19 cellular contexts compared by ENCODE assay signal in the genomic region with DNA sequence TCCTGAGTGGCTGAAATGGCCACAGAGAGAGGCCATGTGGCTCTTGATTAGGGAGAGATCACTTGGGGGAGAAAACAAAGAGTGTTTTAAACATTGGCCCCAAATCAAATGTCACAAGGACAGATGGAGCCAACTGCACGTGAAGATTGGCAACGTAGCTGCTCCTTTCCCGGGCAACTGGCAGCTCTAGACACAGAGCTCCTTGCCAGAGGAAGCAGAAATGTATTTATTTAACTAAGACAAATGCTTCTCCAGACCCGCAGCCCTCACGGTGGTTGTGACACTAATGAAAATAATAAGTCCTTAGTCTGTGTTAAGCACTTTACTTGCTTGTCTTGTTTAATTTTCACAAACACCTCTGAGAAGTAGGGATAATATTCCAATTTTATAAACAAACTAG. TPM values are rescaled to one million over a fixed set of nuclear protein-coding genes. Genes with fewer than 3 reads are reported as not detected.
DNase-seq lines count a peak whose midpoint lies in the region; ATAC-seq, FAIRE-seq and TF ChIP-seq lines count a peak whose summit lies in the region.
"Had no signal": no experiment of that assay in that cellular context is flagged by ENCODE, and none has a peak within 500 bp of the region (broad histone marks: within the 10 kb centered on the region; RNA-seq: fewer than 3 reads in every experiment).

No MANE protein-coding gene starts in this region.

- POLR2A ChIA-PET in H1 (lab: Charles Lee; ENCODE audit: partially characterized antibody), result interaction anchor here (0.6 kb wide), 1 partner anchor 62 kb away, joined by 3 read pairs; no protein-coding TSS in a partner anchor

- 92% methylated on average over 5 of the region's 5 CpGs; no CpG with 5 or more reads in 1 of the 2 experiments for WGBS in H1 (ENCODE audit: extremely low coverage in 1 of 2, insufficient coverage in 1 of 2, insufficient read length in 1 of 2, insufficient replicate concordance in 2 of 2, low coverage in 1 of 2, low lambda C conversion rate in 2 of 2, missing lambda C conversion rate in 1 of 2), 2 experiments
- WGBS in prostate gland, result 18% methylated on average over 5 of the region's 5 CpGs
- 98% methylated on average over 5 of the region's 5 CpGs for WGBS in smooth muscle cell (ENCODE audit: low lambda C conversion rate)

- H3K36me3 ChIP-seq in H1 (ENCODE audit: control insufficient read depth in 2 of 4, insufficient read depth in 4 of 4, low read length in 3 of 4), result peaks cover 3 to 13% (median 4%) of the 10 kb centered on the region in 4 experiments; a peak in 7 of 8 replicates
- peaks cover 0 to 5% of the 10 kb centered on the region in 2 donors for H3K36me3 ChIP-seq in prostate gland
- no peaks in the 10 kb centered on the region for H3K36me3 ChIP-seq in smooth muscle cell (ENCODE audit: low read depth)
- H3K36me3 ChIP-seq in uterus, result no peaks in the 10 kb centered on the region
- H3K36me3 ChIP-seq: neutrophil had no signal

- H3K4ac ChIP-seq in H1 (replicated peaks; ENCODE audit: insufficient read length, low read depth, low read length), result no peak overlapping the region

- CTCF ChIA-PET in H1 (lab: Charles Lee; ENCODE audit: partially characterized antibody), result interaction anchor here (1.1 to 2.7 kb wide), 3 partner anchors 15 to 63 kb away, joined by 3 to 10 read pairs (median 4); a partner anchor contains a TSS

- TF ChIP-seq POLR2A in H1 (IDR thresholded peaks at IDR 0.05; ENCODE audit: control extremely low read depth in 1 of 2, low read depth in 2 of 2, low read length in 2 of 2) (no peak), prostate gland (IDR thresholded peaks at IDR 0.05) (no peak), uterus (IDR thresholded peaks at IDR 0.05) (no peak)

- H3F3A ChIP-seq in smooth muscle cell (ENCODE audit: low read depth), result no peaks in the 10 kb centered on the region

- TF ChIP-seq CTCF in H1 (IDR thresholded peaks at IDR 0.05; ENCODE audit: control extremely low read depth in 1 of 3, insufficient read depth in 1 of 3, low read depth in 1 of 3, low read length in 3 of 3), result no peak
- TF ChIP-seq CTCF in prostate gland (IDR thresholded peaks at IDR 0.05), result no peak
- no peak for TF ChIP-seq CTCF in smooth muscle cell (IDR thresholded peaks at IDR 0.05; ENCODE audit: borderline replicate concordance, insufficient read depth, poor library complexity, severe bottlenecking)
- TF ChIP-seq CTCF in uterus (IDR thresholded peaks at IDR 0.05), result no peak

- in situ Hi-C loops in G401 (cut with HindIII; ENCODE audit: low sequenced_read_pairs), result no loop called here

- no peaks in the 10 kb centered on the region for H3K23me2 ChIP-seq in H1 (ENCODE audit: low read depth, low read length)

- H3K18ac ChIP-seq in H1 (ENCODE audit: extremely low read depth, low read length), result no peak overlapping the region

- no peak overlapping the region for H4K8ac ChIP-seq in H1 (ENCODE audit: extremely low read depth, insufficient read depth, low read length)

- H2BK15ac ChIP-seq in H1 (ENCODE audit: low read length), result no peak overlapping the region

- H3K79me2 ChIP-seq in H1 (ENCODE audit: control insufficient read depth in 1 of 2, insufficient read depth in 2 of 2, low read length in 2 of 2) (no peaks in the 10 kb centered on the region), smooth muscle cell (ENCODE audit: low read depth) (no peaks in the 10 kb centered on the region)

- H3K27me3 ChIP-seq in H1 (replicated peaks in 1 of 4; ENCODE audit: control insufficient read depth in 3 of 4, extremely low read depth in 1 of 4, insufficient read depth in 3 of 4, low read length in 3 of 4) (no peaks in the 10 kb centered on the region), prostate gland (replicated peaks; ENCODE audit: insufficient read depth) (no peaks in the 10 kb centered on the region), smooth muscle cell (ENCODE audit: low read depth) (no peaks in the 10 kb centered on the region), uterus (no peaks in the 10 kb centered on the region)
- H3K27me3 ChIP-seq: brain microvascular endothelial cell, neutrophil had no signal

- H3K4me2 ChIP-seq in H1 (ENCODE audit: insufficient read depth in 1 of 2, low read depth in 2 of 2, low read length in 2 of 2) (no peak overlapping the region), smooth muscle cell (no peak overlapping the region)

- no peak overlapping the region for H3K23ac ChIP-seq in H1 (ENCODE audit: insufficient read length)

- no peaks in the 10 kb centered on the region; the same call in 1 of the 2 replicates for H3K79me1 ChIP-seq in H1 (ENCODE audit: low read depth, low read length)

- no peak for TF ChIP-seq RAD21 in H1 (IDR thresholded peaks at IDR 0.05 in 1 of 2, conservative IDR thresholded peaks at IDR 0.05 in 1 of 2; ENCODE audit: low read depth in 2 of 2, low read length in 2 of 2)

- H2BK120ac ChIP-seq in H1 (replicated peaks; ENCODE audit: low read depth, low read length), result no peak overlapping the region

- TF ChIP-seq EP300 in H1 (IDR thresholded peaks at IDR 0.05; ENCODE audit: borderline replicate concordance in 1 of 2, low read depth in 2 of 2, low read length in 2 of 2), result no peak

- intact Hi-C loops in prostate gland (cut with DNase I) (no loop called here), uterus (cut with DNase I; ENCODE audit: low total_unique reads) (no loop called here)

- H2AFZ ChIP-seq in H1 (ENCODE audit: low read length) (no peak overlapping the region), smooth muscle cell (ENCODE audit: low read depth) (no peak overlapping the region)

- no peak overlapping the region for H3K14ac ChIP-seq in H1 (ENCODE audit: insufficient read length)

- no peak overlapping the region for H2BK20ac ChIP-seq in H1 (ENCODE audit: low read length)

- H3K9ac ChIP-seq in H1 (replicated peaks in 1 of 4; ENCODE audit: extremely low read depth in 1 of 4, low read depth in 3 of 4, low read length in 3 of 4), result no peak overlapping the region
- no peak overlapping the region for H3K9ac ChIP-seq in smooth muscle cell (ENCODE audit: low read depth)

- H3K4me3 ChIP-seq in H1 (ENCODE audit: extremely low read depth in 1 of 4, insufficient read depth in 2 of 4, low read depth in 3 of 4, low read length in 4 of 4) (no peak overlapping the region), prostate gland (no peak overlapping the region), smooth muscle cell (no peak overlapping the region), uterus (no peak overlapping the region)

- H3K56ac ChIP-seq in H1 (replicated peaks; ENCODE audit: insufficient read length, low read depth, low read length), result no peak overlapping the region

- no peak overlapping the region for H4K5ac ChIP-seq in H1 (ENCODE audit: insufficient read length, low read depth, low read length)

- 0 out of 2 replicates have a peak overlapping the region, but pooled peaks have one; percentile 44 for H2BK5ac ChIP-seq in H1 (ENCODE audit: low read depth, low read length)

- H3K4me1 ChIP-seq in H1 (replicated peaks in 1 of 4; ENCODE audit: control insufficient read depth in 3 of 4, insufficient read depth in 4 of 4, low read length in 3 of 4) (peaks cover 3 to 10% (median 6%) of the 10 kb centered on the region in 4 experiments; a peak in 5 of 7 replicates), prostate gland (replicated peaks) (peaks cover 15% of the 10 kb centered on the region), smooth muscle cell (ENCODE audit: low read depth) (peaks cover 5% of the 10 kb centered on the region), uterus (no peaks in the 10 kb centered on the region)

- ATAC-seq in GM18520 (IDR thresholded peaks at IDR 0.05; ENCODE audit: unreplicated experiment), result no peak
- ATAC-seq: activated CD4-positive, alpha-beta T cell treated with anti-CD3 and anti-CD28 coated beads for 36 hours; HCT116 had no signal

- no peak overlapping the region for H4K91ac ChIP-seq in H1 (replicated peaks; ENCODE audit: insufficient read length, low read length)

- H3K9me3 ChIP-seq in H1 (ENCODE audit: insufficient read depth in 2 of 2, low read depth in 1 of 2, low read length in 1 of 2) (no peaks in the 10 kb centered on the region), prostate gland (no peaks in the 10 kb centered on the region), smooth muscle cell (replicated peaks; ENCODE audit: low read depth) (no peaks in the 10 kb centered on the region), uterus (no peaks in the 10 kb centered on the region)
- H3K9me3 ChIP-seq: neutrophil had no signal

- no peak overlapping the region for H3K27ac ChIP-seq in H1 (ENCODE audit: low read depth, low read length)
- H3K27ac ChIP-seq in prostate gland, result peak overlapping the region; percentile 13 to 36
- H3K27ac ChIP-seq in smooth muscle cell (ENCODE audit: low read depth), result no peak overlapping the region
- peak overlapping the region in 1 of 2 donors; percentile 7 for H3K27ac ChIP-seq in uterus
- H3K27ac ChIP-seq: brain microvascular endothelial cell, neutrophil had no signal

- H2BK12ac ChIP-seq in H1 (ENCODE audit: low read depth, low read length), result 0 out of 2 replicates have a peak overlapping the region, but pooled peaks have one; percentile 27

- no peak overlapping the region for H2AK5ac ChIP-seq in H1 (ENCODE audit: low read depth, low read length)

- no peaks in the 10 kb centered on the region for H4K20me1 ChIP-seq in H1 (replicated peaks in 1 of 2; ENCODE audit: control insufficient read depth in 1 of 2, insufficient read depth in 2 of 2, low read length in 2 of 2)
- H4K20me1 ChIP-seq in smooth muscle cell (ENCODE audit: low read depth), result peaks cover 9% of the 10 kb centered on the region

- DNase-seq in G401 (ENCODE audit: low spot score) (peak; percentile 92), NCI-H446 treated with DMSO at 0.1 percent for 48 hours (lab: John Stamatoyannopoulos, UW) (peak; percentile 87), H1 (ENCODE audit: low read depth in 1 of 2, low spot score in 2 of 2) (no peak), prostate gland (ENCODE audit: low spot score) (peak; percentile 51), smooth muscle cell (lab: John Stamatoyannopoulos, UW; ENCODE audit: unreplicated experiment) (no peak), uterus (no peak)
- no peak for DNase-seq in central memory CD4-positive, alpha-beta T cell
- DNase-seq: activated CD4-positive, alpha-beta T cell treated with anti-CD3 and anti-CD28 coated beads for 36 hours; activated naive CD4-positive, alpha-beta T cell treated with anti-CD3 and anti-CD28 coated beads, Interleukin-2, amount 50 U/mL, for 16 hours; brain microvascular endothelial cell; Calu3; foreskin melanocyte; GF-D8; mesendoderm; NCI-H2227 treated with DMSO at 0.1 percent for 48 hours had no signal

- no peak for FAIRE-seq in H1 (lab: Jason Lieb, UNC)

RNA-seq across cellular contexts. Expression of a gene that starts 49.6 kb away (rescaled TPM):
- 31.0 and 31.1 TPM in 2 replicates for total RNA-seq in G401 (2014; rRNA removed; shearing (Covaris generic))
- 24.8 and 26.2 TPM in 2 replicates for total RNA-seq in H1 (2021; fragmentation: NEBNext Ultra II Directional; extraction: Animal tissue kit (Norgen Biotek cat#: 25700))
- 8.5 and 12.0 TPM in 2 replicates for polyA plus RNA-seq in H1 (2011; rRNA removed)
- polyA plus RNA-seq in H1 (2011; cell fraction: cytosol; rRNA removed), result 17.9 TPM
- 6.3 TPM for polyA plus RNA-seq in H1 (2011; cell fraction: nucleus; rRNA removed)
- polyA plus RNA-seq in H1 (2012, experiment 1 of 2), result 19.0 to 25.1 TPM (median 20.4 TPM) in 4 replicates
- 3.8 TPM for polyA plus RNA-seq in H1 (2012, experiment 2 of 2)
- polyA plus RNA-seq in H1 (2013, experiment 1 of 2), result 20.9 TPM
- polyA plus RNA-seq in H1 (2013, experiment 2 of 2), result 20.6 TPM
- polyA minus RNA-seq in H1 (2011; rRNA and poly(A)+ RNA removed), result 13.6 and 14.7 TPM in 2 replicates
- polyA minus RNA-seq in H1 (2011; cell fraction: cytosol; rRNA and poly(A)+ RNA removed), result 10.3 TPM
- polyA minus RNA-seq in H1 (2011; cell fraction: nucleus; rRNA and poly(A)+ RNA removed), result 11.6 TPM
- 10 to 100 TPM; 13.0 to 17.1 TPM for total RNA-seq in prostate gland
- total RNA-seq in smooth muscle cell, result 17.0 and 23.0 TPM in 2 replicates
- polyA plus RNA-seq in smooth muscle cell, result 15.1 and 17.4 TPM in 2 replicates
- total RNA-seq in uterus, result 10 to 100 TPM in 1 of 4 donors, 1 to 10 TPM in 2, under 1 TPM in 1; 0.29 to 24.3 (median 3.2) TPM

RNA-seq across cellular contexts. Expression of a gene that starts 52.8 kb away (rescaled TPM):
- total RNA-seq in G401 (2014; rRNA removed; shearing (Covaris generic)), result 0.14 and 1.2 TPM in 2 replicates
- total RNA-seq in H1 (2021; fragmentation: NEBNext Ultra II Directional; extraction: Animal tissue kit (Norgen Biotek cat#: 25700)), result 0.23 and 0.34 TPM in 2 replicates
- polyA plus RNA-seq in H1 (2011; rRNA removed) (0.20 and 0.29 TPM in 2 replicates), smooth muscle cell (not detected in 2 replicates)
- polyA plus RNA-seq in H1 (2011; cell fraction: cytosol; rRNA removed), result 0.25 TPM
- polyA plus RNA-seq in H1 (2011; cell fraction: nucleus; rRNA removed), result 0.17 TPM
- polyA plus RNA-seq in H1 (2012, experiment 1 of 2), result 0.42 to 0.85 TPM (median 0.63 TPM) in 4 replicates
- polyA plus RNA-seq in H1 (2012, experiment 2 of 2), result 0.37 TPM
- polyA plus RNA-seq in H1 (2013, experiment 1 of 2), result 0.06 TPM
- 0.13 TPM for polyA plus RNA-seq in H1 (2013, experiment 2 of 2)
- polyA minus RNA-seq in H1 (2011; rRNA and poly(A)+ RNA removed), result 0.20 TPM in 1 of 2 replicates, not detected in the other
- polyA minus RNA-seq in H1 (2011; cell fraction: cytosol; rRNA and poly(A)+ RNA removed), result not detected
- 0.60 TPM for polyA minus RNA-seq in H1 (2011; cell fraction: nucleus; rRNA and poly(A)+ RNA removed)
- total RNA-seq in prostate gland (1 to 10 TPM in 1 of 2 donors, under 1 TPM in 1; 0.14 to 1.3 TPM), smooth muscle cell (not detected in 2 replicates), uterus (1 to 10 TPM in 2 of 4 donors, not detected in 2; 1.0 TPM)
- total RNA-seq: activated CD4-positive, alpha-beta T cell treated with anti-CD3 and anti-CD28 coated beads for 36 hours; T-helper 2 cell treated with Interferon-gamma antibody and Interleukin-4, amounts not matched to agents 100 ng/mL and 5 ng/mL, for 36 hours had no signal

Comparison
In these comparisons a context has a peak if more than half of its experiments do, and no peak if none do; other contexts are left out.
1. DNase-seq: peak in G401 (single experiment), NCI-H446 treated with DMSO at 0.1 percent for 48 hours (single experiment) and prostate gland (single experiment); none in H1 (0 of 2), smooth muscle cell (single experiment), uterus (0 of 2) and central memory CD4-positive, alpha-beta T cell (single experiment).
2. H3K27ac ChIP-seq: peak in prostate gland (2 of 2); none in H1 (single experiment) and smooth muscle cell (single experiment).